8 cellular contexts compared by ENCODE assay signal in the genomic region with DNA sequence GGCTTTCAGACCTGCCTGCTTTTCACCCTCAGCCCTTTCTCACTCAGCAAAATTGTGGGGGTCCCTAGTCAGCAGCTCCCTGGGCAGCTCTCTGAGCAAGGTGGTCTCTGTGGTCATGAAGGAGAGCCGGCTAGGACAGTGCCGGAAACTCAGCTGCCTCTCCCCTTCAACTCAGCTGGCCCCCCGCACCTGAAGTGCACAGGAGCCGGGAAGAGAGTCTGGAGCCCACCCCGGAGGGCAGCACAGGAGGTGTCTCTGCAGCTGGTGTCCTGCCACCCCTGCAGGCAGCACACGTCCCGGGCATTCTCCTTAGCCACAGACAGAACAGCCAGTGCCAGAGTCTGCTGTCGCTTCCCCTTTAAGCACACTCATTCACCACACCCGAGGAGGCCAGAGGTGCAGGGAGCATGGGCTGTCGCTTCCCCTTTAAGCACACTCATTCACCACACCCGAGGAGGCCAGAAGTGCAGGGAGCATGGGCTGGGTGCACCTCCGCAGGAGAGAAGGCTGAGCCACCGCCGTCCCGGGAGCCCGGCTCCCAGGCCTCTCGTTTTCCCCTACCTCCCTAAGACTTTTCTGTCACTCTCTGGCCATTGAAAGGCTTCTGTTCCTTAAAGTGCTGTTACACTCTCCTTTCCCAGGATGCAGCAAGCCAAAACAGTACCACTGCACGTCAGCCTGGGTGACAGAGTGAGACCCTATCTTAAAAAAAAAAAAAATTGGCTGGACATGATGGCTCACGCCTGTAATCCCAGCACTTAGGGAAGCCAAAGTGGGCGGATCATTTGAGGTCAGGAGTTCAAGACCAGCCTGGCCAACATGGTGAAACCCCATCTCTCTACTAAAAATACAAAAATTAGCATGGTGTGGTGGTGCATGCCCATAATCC. TPM values are rescaled to one million over a fixed set of nuclear protein-coding genes. Genes with fewer than 3 reads are reported as not detected.
DNase-seq lines count a peak whose midpoint lies in the region; ATAC-seq, FAIRE-seq and TF ChIP-seq lines count a peak whose summit lies in the region.

No MANE protein-coding gene starts in this region.

- H3K9me3 Mint-ChIP-seq in natural killer cell treated with Interleukin-12 subunit alpha and Interleukin-12 subunit beta and Interleukin-15 and Interleukin-18, amount 100 ng/mL, for 72 hours = no peaks in the 10 kb centered on the region

- no peak overlapping the region for H3K27ac Mint-ChIP-seq in natural killer cell treated with Interleukin-12 subunit alpha and Interleukin-12 subunit beta and Interleukin-15 and Interleukin-18, amount 100 ng/mL, for 72 hours

- no peak for ATAC-seq in natural killer cell treated with Interleukin-12 subunit alpha and Interleukin-12 subunit beta and Interleukin-15 and Interleukin-18, amount 100 ng/mL, for 72 hours

- no peak for TF ChIP-seq CTCF in coronary artery (IDR thresholded peaks at IDR 0.05)

- H3K4me3 Mint-ChIP-seq in natural killer cell treated with Interleukin-12 subunit alpha and Interleukin-12 subunit beta and Interleukin-15 and Interleukin-18, amount 100 ng/mL, for 72 hours = peak overlapping the region; percentile 27

- peaks cover 2 to 4% of the 10 kb centered on the region in 2 donors for H3K4me1 Mint-ChIP-seq in natural killer cell treated with Interleukin-12 subunit alpha and Interleukin-12 subunit beta and Interleukin-15 and Interleukin-18, amount 100 ng/mL, for 72 hours (ENCODE audit: low read depth in 2 of 2)

- peak overlapping the region; percentile 25 for H3K4me3 ChIP-seq in coronary artery

- no peaks in the 10 kb centered on the region for H3K36me3 Mint-ChIP-seq in natural killer cell treated with Interleukin-12 subunit alpha and Interleukin-12 subunit beta and Interleukin-15 and Interleukin-18, amount 100 ng/mL, for 72 hours

- peaks cover 13 to 23% of the 10 kb centered on the region in 2 donors for H3K27me3 Mint-ChIP-seq in natural killer cell treated with Interleukin-12 subunit alpha and Interleukin-12 subunit beta and Interleukin-15 and Interleukin-18, amount 100 ng/mL, for 72 hours

- FAIRE-seq in GM18507 (lab: Jason Lieb, UNC) = peak; percentile 83

- DNase-seq in GM18507 (ENCODE audit: extremely low spot score, insufficient read length, low read depth) (no peak), NOMO-1 treated with DMSO at 0.1 percent for 48 hours (lab: John Stamatoyannopoulos, UW; ENCODE audit: unreplicated experiment) (peak; percentile 79), coronary artery (ENCODE audit: low spot score) (peak; percentile 71), NCI-H146 (lab: John Stamatoyannopoulos, UW) (no peak), COLO668 (lab: John Stamatoyannopoulos, UW; ENCODE audit: unreplicated experiment) (no peak), NCI-H748 (lab: John Stamatoyannopoulos, UW; ENCODE audit: unreplicated experiment) (no peak), G401 (ENCODE audit: low spot score) (no peak)
- no peak for DNase-seq in natural killer cell treated with Interleukin-12 subunit alpha and Interleukin-12 subunit beta and Interleukin-15 and Interleukin-18, amount 100 ng/mL, for 72 hours (ENCODE audit: low spot score)

- peak overlapping the region in 1 of 2 donors; percentile 42 for H3K27ac ChIP-seq in coronary artery

- in situ Hi-C loops in G401 (cut with HindIII; ENCODE audit: low sequenced_read_pairs) = no loop called here

RNA-seq across cellular contexts. Expression of gene SAMD11, which starts 16.9 kb away (rescaled TPM):
- total RNA-seq in natural killer cell treated with Interleukin-12 subunit alpha and Interleukin-12 subunit beta and Interleukin-15 and Interleukin-18, amount 100 ng/mL, for 72 hours = not detected
- 398 and 434 TPM in 2 replicates for total RNA-seq in G401 (2014; rRNA removed; shearing (Covaris generic))

RNA-seq across cellular contexts. Expression of gene NOC2L, which starts 52.3 kb away (rescaled TPM):
- total RNA-seq in natural killer cell treated with Interleukin-12 subunit alpha and Interleukin-12 subunit beta and Interleukin-15 and Interleukin-18, amount 100 ng/mL, for 72 hours = 100 to 1,000 TPM; 113 to 143 TPM
- total RNA-seq in G401 (2014; rRNA removed; shearing (Covaris generic)) = 193 and 221 TPM in 2 replicates

RNA-seq across cellular contexts. Expression of gene KLHL17, which starts 53.6 kb away (rescaled TPM):
- total RNA-seq in natural killer cell treated with Interleukin-12 subunit alpha and Interleukin-12 subunit beta and Interleukin-15 and Interleukin-18, amount 100 ng/mL, for 72 hours = 10 to 100 TPM; 19.0 to 27.9 TPM
- 23.3 and 25.4 TPM in 2 replicates for total RNA-seq in G401 (2014; rRNA removed; shearing (Covaris generic))

RNA-seq across cellular contexts. Expression of gene PLEKHN1, which starts 59.5 kb away (rescaled TPM):
- total RNA-seq in natural killer cell treated with Interleukin-12 subunit alpha and Interleukin-12 subunit beta and Interleukin-15 and Interleukin-18, amount 100 ng/mL, for 72 hours = 1 to 10 TPM; 1.4 TPM
- total RNA-seq in G401 (2014; rRNA removed; shearing (Covaris generic)) = 4.3 and 5.5 TPM in 2 replicates

Comparison
In these comparisons a context has a peak if more than half of its experiments do, and no peak if none do; other contexts are left out.
1. DNase-seq: peak in NOMO-1 treated with DMSO at 0.1 percent for 48 hours (single experiment) and coronary artery (single experiment); none in GM18507 (single experiment), natural killer cell treated with Interleukin-12 subunit alpha and Interleukin-12 subunit beta and Interleukin-15 and Interleukin-18, amount 100 ng/mL, for 72 hours (single experiment), NCI-H146 (single experiment), COLO668 (single experiment), NCI-H748 (single experiment) and G401 (single experiment).
2. RNA of gene SAMD11, which starts 16.9 kb away (total RNA-seq): 398 to 434 TPM in G401; not detected in natural killer cell treated with Interleukin-12 subunit alpha and Interleukin-12 subunit beta and Interleukin-15 and Interleukin-18, amount 100 ng/mL, for 72 hours; every median in the first group is over 100 times any median in the second.